In the genomic region with DNA sequence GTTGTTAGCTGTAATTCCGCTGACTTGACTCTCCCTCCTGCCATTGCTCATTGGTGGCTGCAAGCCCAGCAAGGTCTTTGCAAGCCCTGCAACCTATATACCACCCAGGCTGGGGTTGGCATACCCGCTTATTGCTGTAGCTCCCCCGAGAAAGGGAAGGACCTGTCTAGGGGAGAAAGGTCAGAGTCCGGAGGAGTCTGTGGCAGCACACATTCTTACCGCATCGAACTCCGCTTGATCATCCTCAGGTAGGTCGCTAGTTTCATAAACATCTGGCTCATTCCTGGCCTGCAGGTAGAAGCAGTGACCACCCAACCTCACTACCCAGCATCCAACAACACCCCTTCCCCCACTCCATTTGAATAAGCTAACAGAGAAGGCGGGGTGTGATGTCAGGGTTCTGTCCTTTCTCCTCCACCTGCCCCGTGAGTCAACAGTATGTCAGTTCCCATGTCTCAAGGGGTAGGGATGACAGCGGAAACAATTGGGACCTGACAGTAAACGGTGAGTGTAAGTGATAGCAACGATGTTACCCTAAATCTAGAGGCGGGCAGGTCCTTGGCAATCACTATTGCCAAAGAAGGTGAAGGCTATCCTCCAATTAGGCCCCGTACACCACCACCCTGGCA, we compare ENCODE assay signal across 1 cellular context.
TF ChIP-seq lines count a peak whose summit lies in the region.

No MANE protein-coding gene starts in this region.

TF ChIP-seq in endothelial cell of umbilical vein, 7 proteins besides CTCF, POLR2A, EP300 and RAD21:
- TF ChIP-seq GATA2 (IDR thresholded peaks at IDR 0.05; ENCODE audit: insufficient read depth, insufficient read length, low read depth, low read length), result no peak
- no peak for TF ChIP-seq MYC (IDR thresholded peaks at IDR 0.05; ENCODE audit: low read depth, low read length)
- no peak for TF ChIP-seq EZH2 (IDR thresholded peaks at IDR 0.05; ENCODE audit: borderline replicate concordance, low read depth, low read length, severe bottlenecking)
- TF ChIP-seq MAX (IDR thresholded peaks at IDR 0.05; ENCODE audit: insufficient read depth, insufficient read length), result no peak
- TF ChIP-seq JUN (IDR thresholded peaks at IDR 0.05; ENCODE audit: borderline replicate concordance, insufficient read depth, insufficient read length, low read depth), result no peak
- no peak for TF ChIP-seq POLR2AphosphoS5 (IDR thresholded peaks at IDR 0.05; ENCODE audit: insufficient read depth, low read depth, low read length)
- TF ChIP-seq FOS (IDR thresholded peaks at IDR 0.05; ENCODE audit: borderline replicate concordance, insufficient read depth, low read length), result no peak
